In genomic region chr1:208027861-208028260, GRCh38 we compare ENCODE assay signal across 15 cellular contexts.
"Had no signal": no experiment of that assay in that cellular context is flagged by ENCODE, and none has a peak within 500 bp of the region (broad histone marks: within the 10 kb centered on the region; RNA-seq: fewer than 3 reads in every experiment).

No MANE protein-coding gene starts in this region.

- ATAC-seq: effector memory CD8-positive, alpha-beta T cell; left lobe of liver; sciatic nerve; stimulated activated memory B cell treated with anti-CD40 and anti-IgM and Interleukin-4, amounts not matched to agents 10 μg/mL and 1 μg/mL and 100 μg/mL, for 72 hours had no signal

- H3K4me3 ChIP-seq: esophagus muscularis mucosa, lower lobe of right lung, spleen, testis, tibial nerve had no signal

- H3K9me3 ChIP-seq: esophagus muscularis mucosa, lower lobe of right lung, spleen, testis, tibial nerve had no signal

- H3K27me3 ChIP-seq: esophagus muscularis mucosa, testis, tibial nerve had no signal

- H3K27ac ChIP-seq: epithelial cell of prostate, spleen, testis, tibial nerve had no signal

- DNase-seq: effector memory CD8-positive, alpha-beta T cell; hippocampal formation; lower lobe of right lung; naive B cell; spleen; stimulated activated CD4-positive, alpha-beta T cell treated with anti-CD3 and anti-CD28 coated beads, Interleukin-15, amount 100 ng/mL, for 24 hours; stimulated activated CD4-positive, alpha-beta T cell treated with anti-CD3 and anti-CD28 coated beads, Interleukin-1b, Interleukin-23, amount 100 ng/mL, for 48 hours; stimulated activated CD4-positive, alpha-beta T cell treated with anti-CD3 and anti-CD28 coated beads, Interleukin-4, amount 100 ng/mL, for 24 hours; testis had no signal
